9 cellular contexts compared by ENCODE assay signal in genomic region chr2:201904529-201905420, GRCh38.
DNase-seq lines count a peak whose midpoint lies in the region; ATAC-seq and TF ChIP-seq lines count a peak whose summit lies in the region.
"Had no signal": no experiment of that assay in that cellular context is flagged by ENCODE, and none has a peak within 500 bp of the region (broad histone marks: within the 10 kb centered on the region; RNA-seq: fewer than 3 reads in every experiment).

No MANE protein-coding gene starts in this region.

- intact Hi-C loops in tibial artery (cut with DNase I; ENCODE audit: low total_unique reads) (no loop called here), natural killer cell (cut with micrococcal nuclease) (no loop called here)

- no peak overlapping the region for H3K27ac Mint-ChIP-seq in natural killer cell

- no peak overlapping the region for H3K4me3 ChIP-seq in fibroblast of mammary gland (ENCODE audit: control insufficient read depth, low read depth, low read length)
- H3K4me3 ChIP-seq in tibial artery = no peak overlapping the region

- H3K27ac ChIP-seq in tibial artery = no peak overlapping the region

- no peak for TF ChIP-seq CTCF in fibroblast of mammary gland (conservative IDR thresholded peaks at IDR 0.05; ENCODE audit: control insufficient read depth, insufficient read depth, low read depth, low read length)
- no peak for TF ChIP-seq CTCF in tibial artery (IDR thresholded peaks at IDR 0.05)
- no peak for TF ChIP-seq CTCF in natural killer cell (IDR thresholded peaks at IDR 0.05)

- H3K9me3 ChIP-seq in tibial artery = no peaks in the 10 kb centered on the region

- no peak overlapping the region for H3K4me3 Mint-ChIP-seq in natural killer cell

- no peaks in the 10 kb centered on the region for H3K4me1 ChIP-seq in tibial artery

- H3K36me3 Mint-ChIP-seq in natural killer cell = no peaks in the 10 kb centered on the region

- peak; percentile 80 for ATAC-seq in GM18520 (IDR thresholded peaks at IDR 0.05; ENCODE audit: unreplicated experiment)
- ATAC-seq in GM21717 (IDR thresholded peaks at IDR 0.05; ENCODE audit: unreplicated experiment) = peak; percentile 97
- ATAC-seq in HG03175 (IDR thresholded peaks at IDR 0.05; ENCODE audit: unreplicated experiment) = peak; percentile 88
- no peak for ATAC-seq in natural killer cell

- H3K4me1 Mint-ChIP-seq in natural killer cell = peaks cover 4 to 8% of the 10 kb centered on the region in 2 donors

- DNase-seq in fibroblast of mammary gland (ENCODE audit: low read depth) (peak; percentile 35), tibial artery (no peak), natural killer cell (no peak), ureter (ENCODE audit: low spot score) (no peak)
- DNase-seq in activated CD4-positive, alpha-beta T cell treated with anti-CD3 and anti-CD28 coated beads, Interleukin-2, amount 50 U/mL, for 1 hour = no peak
- DNase-seq: caudate nucleus had no signal

- no peaks in the 10 kb centered on the region for H3K9me3 Mint-ChIP-seq in natural killer cell

- H3K27me3 ChIP-seq in tibial artery = no peaks in the 10 kb centered on the region

- H3K36me3 ChIP-seq in tibial artery = no peaks in the 10 kb centered on the region

- peaks cover 5 to 6% of the 10 kb centered on the region in 2 donors for H3K27me3 Mint-ChIP-seq in natural killer cell (ENCODE audit: low read depth in 2 of 2)

Comparison
In these comparisons a context has a peak if more than half of its experiments do, and no peak if none do; other contexts are left out.
1. ATAC-seq: peak in GM18520 (single experiment), GM21717 (single experiment) and HG03175 (single experiment); none in natural killer cell (0 of 3).